8 cellular contexts compared by ENCODE assay signal in genomic region chr1:201709564-201710295, GRCh38.
A peak's percentile ranks its signal among the peaks of the same experiment; 100 is the strongest.
DNase-seq lines count a peak whose midpoint lies in the region; ATAC-seq and TF ChIP-seq lines count a peak whose summit lies in the region.

No MANE protein-coding gene starts in this region.

- in situ Hi-C loops in G401 (cut with HindIII; ENCODE audit: low sequenced_read_pairs), result no loop called here

- H3K4me1 ChIP-seq in right atrium auricular region, result peaks cover 0 to 54% of the 10 kb centered on the region in 2 donors

- H3K27me3 Mint-ChIP-seq in activated naive CD8-positive, alpha-beta T cell treated with anti-CD3 and anti-CD28 coated beads, Interleukin-2, amount 10 ng/mL, durations not matched to agents 7 days and 5 days, result peaks cover 5% of the 10 kb centered on the region

- H3K27me3 ChIP-seq in right atrium auricular region, result no peaks in the 10 kb centered on the region

- TF ChIP-seq CTCF in AG10803 (conservative IDR thresholded peaks at IDR 0.05; ENCODE audit: low read length), result peak; percentile 94
- TF ChIP-seq CTCF in right atrium auricular region (IDR thresholded peaks at IDR 0.05), result peak; percentile 82 to 98

- DNase-seq in AG10803 (ENCODE audit: low read depth), result peak; percentile 79
- DNase-seq in HK-2 (ENCODE audit: unreplicated experiment), result peak; percentile 75
- peak; percentile 53 for DNase-seq in SKM-1 (lab: John Stamatoyannopoulos, UW; ENCODE audit: unreplicated experiment)
- peak; percentile 77 for DNase-seq in activated naive CD8-positive, alpha-beta T cell treated with anti-CD3 and anti-CD28 coated beads, Interleukin-2, amount 10 ng/mL, durations not matched to agents 7 days and 5 days
- peak; percentile 82 for DNase-seq in right atrium auricular region (ENCODE audit: low spot score)
- peak; percentile 86 for DNase-seq in sciatic nerve (ENCODE audit: low spot score)
- no peak for DNase-seq in G401 (ENCODE audit: low spot score)

- intact Hi-C loops in sciatic nerve (cut with DNase I), result loop anchor here (5.0 kb wide), 2 partner anchors 83 to 147 kb away; no protein-coding TSS in a partner anchor

- H3K27ac ChIP-seq in right atrium auricular region, result peak overlapping the region; percentile 15 to 38

- H3K4me3 ChIP-seq in AG10803 (ENCODE audit: low read length) (no peak overlapping the region), right atrium auricular region (no peak overlapping the region)

- no peaks in the 10 kb centered on the region for H3K36me3 ChIP-seq in right atrium auricular region

- no peak overlapping the region for H3K4me3 Mint-ChIP-seq in activated naive CD8-positive, alpha-beta T cell treated with anti-CD3 and anti-CD28 coated beads, Interleukin-2, amount 10 ng/mL, durations not matched to agents 7 days and 5 days

- H3K9me3 Mint-ChIP-seq in activated naive CD8-positive, alpha-beta T cell treated with anti-CD3 and anti-CD28 coated beads, Interleukin-2, amount 10 ng/mL, durations not matched to agents 7 days and 5 days, result no peaks in the 10 kb centered on the region

- H3K9me3 ChIP-seq in right atrium auricular region, result no peaks in the 10 kb centered on the region

- no peaks in the 10 kb centered on the region for H3K36me3 Mint-ChIP-seq in activated naive CD8-positive, alpha-beta T cell treated with anti-CD3 and anti-CD28 coated beads, Interleukin-2, amount 10 ng/mL, durations not matched to agents 7 days and 5 days

- POLR2A ChIA-PET in activated naive CD8-positive, alpha-beta T cell treated with anti-CD3 and anti-CD28 coated beads, Interleukin-2, amount 10 ng/mL, durations not matched to agents 7 days and 5 days (lab: Charles Lee), result interaction anchor here (1.0 kb wide), 1 partner anchor 83 kb away, joined by 5 read pairs; no protein-coding TSS in a partner anchor

- ATAC-seq in GM18858 (IDR thresholded peaks at IDR 0.05; ENCODE audit: unreplicated experiment) (peak; percentile 62), sciatic nerve (peak; percentile 63)
- ATAC-seq in activated naive CD8-positive, alpha-beta T cell treated with anti-CD3 and anti-CD28 coated beads, Interleukin-2, amount 10 ng/mL, durations not matched to agents 7 days and 5 days (ENCODE audit: low read depth), result peak; percentile 90

- H3K27ac Mint-ChIP-seq in activated naive CD8-positive, alpha-beta T cell treated with anti-CD3 and anti-CD28 coated beads, Interleukin-2, amount 10 ng/mL, durations not matched to agents 7 days and 5 days, result no peak overlapping the region

- H3K4me1 Mint-ChIP-seq in activated naive CD8-positive, alpha-beta T cell treated with anti-CD3 and anti-CD28 coated beads, Interleukin-2, amount 10 ng/mL, durations not matched to agents 7 days and 5 days, result peaks cover 5% of the 10 kb centered on the region
